9 cellular contexts compared by ENCODE assay signal in genomic region chr7:41979834-41980307, GRCh38.
DNase-seq lines count a peak whose midpoint lies in the region; ATAC-seq, FAIRE-seq and TF ChIP-seq lines count a peak whose summit lies in the region.
"Had no signal": no experiment of that assay in that cellular context is flagged by ENCODE, and none has a peak within 500 bp of the region (broad histone marks: within the 10 kb centered on the region; RNA-seq: fewer than 3 reads in every experiment).

No MANE protein-coding gene starts in this region.

- ATAC-seq in HG02970 (IDR thresholded peaks at IDR 0.05; ENCODE audit: low FRiP score, unreplicated experiment): no peak

- DNase-seq in GM10266 (ENCODE audit: extremely low spot score) (no peak), MM.1S (peak; percentile 34), dedifferentiated amniotic fluid mesenchymal stem cell (ENCODE audit: extremely low spot score) (peak; percentile 67), mucosa of gallbladder (ENCODE audit: low spot score) (peak; percentile 25), H54 (ENCODE audit: insufficient read length, low spot score) (no peak), DMS79 (lab: John Stamatoyannopoulos, UW) (no peak)
- DNase-seq in activated naive CD4-positive, alpha-beta T cell treated with anti-CD3 and anti-CD28 coated beads, Interleukin-2, amount 50 U/mL, for 16 hours: no peak

- no peaks in the 10 kb centered on the region for H3K9me2 ChIP-seq in MM.1S (replicated peaks; ENCODE audit: insufficient read depth, low read length)

- FAIRE-seq in H54 (lab: Jason Lieb, UNC): no peak

- no peak overlapping the region for H3K9ac ChIP-seq in MM.1S (ENCODE audit: low read length)

- H4K20me1 ChIP-seq in MM.1S (ENCODE audit: insufficient read depth, low read length): no peaks in the 10 kb centered on the region

- peaks cover 8% of the 10 kb centered on the region for H3F3A ChIP-seq in MM.1S (ENCODE audit: insufficient read depth, low read length)

- no peaks in the 10 kb centered on the region for H3K36me3 ChIP-seq in MM.1S (replicated peaks; ENCODE audit: insufficient read depth, low read length)
- H3K36me3 ChIP-seq: neutrophil had no signal

- no peaks in the 10 kb centered on the region for H3K9me3 ChIP-seq in MM.1S (replicated peaks; ENCODE audit: insufficient read depth, low read length)
- H3K9me3 ChIP-seq: neutrophil had no signal

- no peak for TF ChIP-seq POLR2A in H54 (IDR thresholded peaks at IDR 0.05; ENCODE audit: low read depth, low read length)

- no peak overlapping the region for H3K27ac ChIP-seq in MM.1S (ENCODE audit: low read length)
- H3K27ac ChIP-seq: neutrophil had no signal

- TF ChIP-seq CTCF in GM10266 (IDR thresholded peaks at IDR 0.05; ENCODE audit: control insufficient read depth, insufficient read depth, low read depth, missing control alignments): peak; percentile 49
- peak; percentile 75 for TF ChIP-seq CTCF in MM.1S (IDR thresholded peaks at IDR 0.05; ENCODE audit: low read length)

- no peak overlapping the region for H3K4me3 ChIP-seq in MM.1S (ENCODE audit: low read length)

- peaks cover 25% of the 10 kb centered on the region for H3K4me1 ChIP-seq in MM.1S (ENCODE audit: low read length)

- no peak overlapping the region for H2AFZ ChIP-seq in MM.1S (ENCODE audit: low read length)

- H3K27me3 ChIP-seq in MM.1S (replicated peaks; ENCODE audit: insufficient read depth, low read length): no peaks in the 10 kb centered on the region

- no peaks in the 10 kb centered on the region for H3K79me2 ChIP-seq in MM.1S (ENCODE audit: low read length)

- no peak overlapping the region for H3K4me2 ChIP-seq in MM.1S (ENCODE audit: low read depth, low read length)

Comparison
In these comparisons a context has a peak if more than half of its experiments do, and no peak if none do; other contexts are left out.
1. DNase-seq: peak in MM.1S (single experiment), dedifferentiated amniotic fluid mesenchymal stem cell (single experiment) and mucosa of gallbladder (single experiment); none in GM10266 (single experiment), H54 (single experiment), DMS79 (single experiment) and activated naive CD4-positive, alpha-beta T cell treated with anti-CD3 and anti-CD28 coated beads, Interleukin-2, amount 50 U/mL, for 16 hours (single experiment).